ENCODE assay signal across 1 cellular context in genomic region chr2:45611020-45611737, GRCh38.
A peak's percentile ranks its signal among the peaks of the same experiment; 100 is the strongest.
TF ChIP-seq lines count a peak whose summit lies in the region.

Gene SRBD1, minus strand, starts transcription at chr2:45611267. Its CDS starts 5,826 bp downstream, at chr2:45605441.

TF ChIP-seq in HepG2, 621 proteins besides CTCF, POLR2A, EP300 and RAD21 (continued from another document):
- TF ChIP-seq, protein P1, sequence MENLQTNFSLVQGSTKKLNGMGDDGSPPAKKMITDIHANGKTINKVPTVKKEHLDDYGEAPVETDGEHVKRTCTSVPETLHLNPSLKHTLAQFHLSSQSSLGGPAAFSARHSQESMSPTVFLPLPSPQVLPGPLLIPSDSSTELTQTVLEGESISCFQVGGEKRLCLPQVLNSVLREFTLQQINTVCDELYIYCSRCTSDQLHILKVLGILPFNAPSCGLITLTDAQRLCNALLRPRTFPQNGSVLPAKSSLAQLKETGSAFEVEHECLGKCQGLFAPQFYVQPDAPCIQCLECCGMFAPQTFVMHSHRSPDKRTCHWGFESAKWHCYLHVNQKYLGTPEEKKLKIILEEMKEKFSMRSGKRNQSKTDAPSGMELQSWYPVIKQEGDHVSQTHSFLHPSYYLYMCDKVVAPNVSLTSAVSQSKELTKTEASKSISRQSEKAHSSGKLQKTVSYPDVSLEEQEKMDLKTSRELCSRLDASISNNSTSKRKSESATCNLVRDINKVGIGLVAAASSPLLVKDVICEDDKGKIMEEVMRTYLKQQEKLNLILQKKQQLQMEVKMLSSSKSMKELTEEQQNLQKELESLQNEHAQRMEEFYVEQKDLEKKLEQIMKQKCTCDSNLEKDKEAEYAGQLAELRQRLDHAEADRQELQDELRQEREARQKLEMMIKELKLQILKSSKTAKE (CRISPR knock-in tag; IDR thresholded peaks at IDR 0.05; ENCODE audit: borderline replicate concordance) = no peak
- TF ChIP-seq FOSL2 (CRISPR knock-in tag; IDR thresholded peaks at IDR 0.05) = peak; percentile 51; the same call in 1 of the 2 replicates
- 0 out of 2 replicates have a peak, but pooled peaks have one; percentile 25 for TF ChIP-seq TBP (CRISPR knock-in tag; IDR thresholded peaks at IDR 0.05)
- TF ChIP-seq ARNTL (CRISPR knock-in tag; IDR thresholded peaks at IDR 0.05) = no peak
- TF ChIP-seq SNAPC2 (CRISPR knock-in tag; IDR thresholded peaks at IDR 0.05) = no peak
- TF ChIP-seq, protein P2, sequence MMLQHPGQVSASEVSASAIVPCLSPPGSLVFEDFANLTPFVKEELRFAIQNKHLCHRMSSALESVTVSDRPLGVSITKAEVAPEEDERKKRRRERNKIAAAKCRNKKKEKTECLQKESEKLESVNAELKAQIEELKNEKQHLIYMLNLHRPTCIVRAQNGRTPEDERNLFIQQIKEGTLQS (CRISPR knock-in tag; IDR thresholded peaks at IDR 0.05) = no peak
- no peak; the same call in 1 of the 2 replicates for TF ChIP-seq FOXJ3 (CRISPR knock-in tag; IDR thresholded peaks at IDR 0.05; ENCODE audit: borderline replicate concordance)
- TF ChIP-seq ZNF672 (CRISPR knock-in tag; IDR thresholded peaks at IDR 0.05) = no peak
- TF ChIP-seq ZBTB8A (CRISPR knock-in tag; IDR thresholded peaks at IDR 0.05; ENCODE audit: borderline replicate concordance, low read depth) = no peak
- TF ChIP-seq MXI1 (IDR thresholded peaks at IDR 0.05; ENCODE audit: borderline replicate concordance, low read depth, low read length) = peak; percentile 90; the same call in 2 of the 3 replicates
- TF ChIP-seq TAF15 (IDR thresholded peaks at IDR 0.05; ENCODE audit: low read depth, low read length, poor library complexity, severe bottlenecking) = peak; percentile 67
- no peak for TF ChIP-seq ZNF781 (CRISPR knock-in tag; IDR thresholded peaks at IDR 0.05; ENCODE audit: borderline replicate concordance, not compliant biosample characterization)
- peak; percentile 57; the same call in 1 of the 2 replicates for TF ChIP-seq ZNF605 (CRISPR knock-in tag; IDR thresholded peaks at IDR 0.05)
- TF ChIP-seq SRY (CRISPR knock-in tag; IDR thresholded peaks at IDR 0.05) = no peak
- no peak for TF ChIP-seq ZNF207 (IDR thresholded peaks at IDR 0.05; ENCODE audit: borderline replicate concordance)
- TF ChIP-seq ZNF782 (CRISPR knock-in tag; IDR thresholded peaks at IDR 0.05; ENCODE audit: borderline replicate concordance) = no peak
- TF ChIP-seq ZNF343 (CRISPR knock-in tag; IDR thresholded peaks at IDR 0.05) = 0 out of 2 replicates have a peak, but pooled peaks have one; percentile 76
- TF ChIP-seq CBX1 (IDR thresholded peaks at IDR 0.05; ENCODE audit: low read depth) = peak; percentile 40
- no peak for TF ChIP-seq PRMT3 (CRISPR knock-in tag; IDR thresholded peaks at IDR 0.05; ENCODE audit: borderline replicate concordance, low read depth)
- no peak for TF ChIP-seq ZNF83 (CRISPR knock-in tag; IDR thresholded peaks at IDR 0.05; ENCODE audit: borderline replicate concordance)
- no peak for TF ChIP-seq ZNF101 (CRISPR knock-in tag; IDR thresholded peaks at IDR 0.05; ENCODE audit: borderline replicate concordance, low read depth)
- TF ChIP-seq NFE2L2 (IDR thresholded peaks at IDR 0.05; ENCODE audit: low read length) = no peak
- no peak for TF ChIP-seq GFI1 (CRISPR knock-in tag; IDR thresholded peaks at IDR 0.05; ENCODE audit: borderline replicate concordance)
- TF ChIP-seq ZFP36 (IDR thresholded peaks at IDR 0.05; ENCODE audit: borderline replicate concordance, low read depth, low read length, partially characterized antibody) = no peak
- TF ChIP-seq FOXA1 (IDR thresholded peaks at IDR 0.05) = no peak
- 0 out of 2 replicates have a peak, but pooled peaks have one; percentile 17 for TF ChIP-seq FOXA1 (CRISPR knock-in tag; IDR thresholded peaks at IDR 0.05)
- TF ChIP-seq, protein P3, sequence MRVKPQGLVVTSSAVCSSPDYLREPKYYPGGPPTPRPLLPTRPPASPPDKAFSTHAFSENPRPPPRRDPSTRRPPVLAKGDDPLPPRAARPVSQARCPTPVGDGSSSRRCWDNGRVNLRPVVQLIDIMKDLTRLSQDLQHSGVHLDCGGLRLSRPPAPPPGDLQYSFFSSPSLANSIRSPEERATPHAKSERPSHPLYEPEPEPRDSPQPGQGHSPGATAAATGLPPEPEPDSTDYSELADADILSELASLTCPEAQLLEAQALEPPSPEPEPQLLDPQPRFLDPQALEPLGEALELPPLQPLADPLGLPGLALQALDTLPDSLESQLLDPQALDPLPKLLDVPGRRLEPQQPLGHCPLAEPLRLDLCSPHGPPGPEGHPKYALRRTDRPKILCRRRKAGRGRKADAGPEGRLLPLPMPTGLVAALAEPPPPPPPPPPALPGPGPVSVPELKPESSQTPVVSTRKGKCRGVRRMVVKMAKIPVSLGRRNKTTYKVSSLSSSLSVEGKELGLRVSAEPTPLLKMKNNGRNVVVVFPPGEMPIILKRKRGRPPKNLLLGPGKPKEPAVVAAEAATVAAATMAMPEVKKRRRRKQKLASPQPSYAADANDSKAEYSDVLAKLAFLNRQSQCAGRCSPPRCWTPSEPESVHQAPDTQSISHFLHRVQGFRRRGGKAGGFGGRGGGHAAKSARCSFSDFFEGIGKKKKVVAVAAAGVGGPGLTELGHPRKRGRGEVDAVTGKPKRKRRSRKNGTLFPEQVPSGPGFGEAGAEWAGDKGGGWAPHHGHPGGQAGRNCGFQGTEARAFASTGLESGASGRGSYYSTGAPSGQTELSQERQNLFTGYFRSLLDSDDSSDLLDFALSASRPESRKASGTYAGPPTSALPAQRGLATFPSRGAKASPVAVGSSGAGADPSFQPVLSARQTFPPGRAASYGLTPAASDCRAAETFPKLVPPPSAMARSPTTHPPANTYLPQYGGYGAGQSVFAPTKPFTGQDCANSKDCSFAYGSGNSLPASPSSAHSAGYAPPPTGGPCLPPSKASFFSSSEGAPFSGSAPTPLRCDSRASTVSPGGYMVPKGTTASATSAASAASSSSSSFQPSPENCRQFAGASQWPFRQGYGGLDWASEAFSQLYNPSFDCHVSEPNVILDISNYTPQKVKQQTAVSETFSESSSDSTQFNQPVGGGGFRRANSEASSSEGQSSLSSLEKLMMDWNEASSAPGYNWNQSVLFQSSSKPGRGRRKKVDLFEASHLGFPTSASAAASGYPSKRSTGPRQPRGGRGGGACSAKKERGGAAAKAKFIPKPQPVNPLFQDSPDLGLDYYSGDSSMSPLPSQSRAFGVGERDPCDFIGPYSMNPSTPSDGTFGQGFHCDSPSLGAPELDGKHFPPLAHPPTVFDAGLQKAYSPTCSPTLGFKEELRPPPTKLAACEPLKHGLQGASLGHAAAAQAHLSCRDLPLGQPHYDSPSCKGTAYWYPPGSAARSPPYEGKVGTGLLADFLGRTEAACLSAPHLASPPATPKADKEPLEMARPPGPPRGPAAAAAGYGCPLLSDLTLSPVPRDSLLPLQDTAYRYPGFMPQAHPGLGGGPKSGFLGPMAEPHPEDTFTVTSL (CRISPR knock-in tag; IDR thresholded peaks at IDR 0.05; ENCODE audit: borderline replicate concordance) = no peak
- TF ChIP-seq ZNF382 (CRISPR knock-in tag; IDR thresholded peaks at IDR 0.05; ENCODE audit: borderline replicate concordance) = no peak
- TF ChIP-seq CREM (IDR thresholded peaks at IDR 0.05) = peak; percentile 46
- no peak for TF ChIP-seq CREM (CRISPR knock-in tag; IDR thresholded peaks at IDR 0.05)
